10 cellular contexts compared by ENCODE assay signal in the genomic region with DNA sequence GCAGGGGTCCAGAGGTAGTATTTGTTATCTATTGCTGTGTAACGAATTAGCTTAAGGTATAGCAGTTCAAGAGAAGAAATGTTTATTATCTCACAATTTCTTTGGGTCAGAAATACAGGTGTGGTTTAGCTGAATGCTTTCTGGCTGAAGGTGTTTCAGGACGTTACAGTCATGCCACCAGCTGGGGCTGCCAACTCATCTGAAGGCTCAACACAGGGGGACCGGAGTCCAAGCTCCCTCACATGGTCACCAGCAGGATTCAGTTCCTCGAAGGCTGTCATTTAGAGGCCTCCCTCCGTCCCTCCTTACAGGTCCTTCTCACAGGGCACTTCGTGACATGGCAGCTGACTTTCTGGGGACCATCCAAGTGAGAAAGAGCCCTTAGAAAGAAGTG. TPM values are rescaled to one million over a fixed set of nuclear protein-coding genes. Genes with fewer than 3 reads are reported as not detected.
DNase-seq lines count a peak whose midpoint lies in the region; ATAC-seq and TF ChIP-seq lines count a peak whose summit lies in the region.
"Had no signal": no experiment of that assay in that cellular context is flagged by ENCODE, and none has a peak within 500 bp of the region (broad histone marks: within the 10 kb centered on the region; RNA-seq: fewer than 3 reads in every experiment).

No MANE protein-coding gene starts in this region.

- H3K9ac ChIP-seq in BLaER1 = no peak overlapping the region
- H3K9ac ChIP-seq in Loucy (ENCODE audit: low read depth, low read length, poor library complexity, severe bottlenecking) = peak overlapping the region; percentile 66

- H3K27me3 ChIP-seq in BLaER1 (no peaks in the 10 kb centered on the region), Loucy (ENCODE audit: insufficient read depth, low read length, poor library complexity, severe bottlenecking) (no peaks in the 10 kb centered on the region), hepatocyte (no peaks in the 10 kb centered on the region), gastroesophageal sphincter (peaks cover 4% of the 10 kb centered on the region), body of pancreas (no peaks in the 10 kb centered on the region)
- H3K27me3 ChIP-seq: BE2C, neutrophil had no signal

- no peaks in the 10 kb centered on the region for H3K9me3 ChIP-seq in BLaER1
- no peaks in the 10 kb centered on the region for H3K9me3 ChIP-seq in Loucy (ENCODE audit: insufficient read depth, low read depth, low read length)
- H3K9me3 ChIP-seq in hepatocyte (ENCODE audit: low read depth) = no peaks in the 10 kb centered on the region
- no peaks in the 10 kb centered on the region for H3K9me3 ChIP-seq in gastroesophageal sphincter
- no peaks in the 10 kb centered on the region for H3K9me3 ChIP-seq in body of pancreas
- H3K9me3 ChIP-seq: BE2C, neutrophil had no signal

- H2AFZ ChIP-seq in Loucy (ENCODE audit: low read length) (peak overlapping the region; percentile 93; the same call in 1 of the 2 replicates), hepatocyte (peak overlapping the region; percentile 72)

- H3K4me3 ChIP-seq in BLaER1 (no peak overlapping the region), Loucy (ENCODE audit: low read length, poor library complexity, severe bottlenecking) (peak overlapping the region; percentile 68), hepatocyte (no peak overlapping the region), gastroesophageal sphincter (no peak overlapping the region), body of pancreas (no peak overlapping the region)

- intact Hi-C loops in body of pancreas (cut with DNase I) = no loop called here

- H3F3A ChIP-seq in Loucy (ENCODE audit: low read depth) = no peaks in the 10 kb centered on the region

- no peak for TF ChIP-seq CTCF in Loucy (conservative IDR thresholded peaks at IDR 0.05; ENCODE audit: low read length)
- TF ChIP-seq CTCF in hepatocyte (IDR thresholded peaks at IDR 0.05; ENCODE audit: poor library complexity) = no peak
- no peak for TF ChIP-seq CTCF in gastroesophageal sphincter (IDR thresholded peaks at IDR 0.05)
- TF ChIP-seq CTCF in body of pancreas (IDR thresholded peaks at IDR 0.05) = no peak

- H3K79me2 ChIP-seq in Loucy (ENCODE audit: insufficient read depth, low read length) = no peaks in the 10 kb centered on the region
- no peaks in the 10 kb centered on the region for H3K79me2 ChIP-seq in hepatocyte

- H3K36me3 ChIP-seq in BLaER1 (no peaks in the 10 kb centered on the region), Loucy (ENCODE audit: insufficient read depth, low read length) (no peaks in the 10 kb centered on the region), hepatocyte (replicated peaks; ENCODE audit: insufficient read depth, low read depth) (no peaks in the 10 kb centered on the region), gastroesophageal sphincter (no peaks in the 10 kb centered on the region), body of pancreas (replicated peaks in 1 of 2; ENCODE audit: insufficient read depth in 1 of 2, low read depth in 2 of 2) (no peaks in the 10 kb centered on the region)
- H3K36me3 ChIP-seq: BE2C, neutrophil had no signal

- WGBS in hepatocyte (ENCODE audit: low lambda C conversion rate, missing lambda C conversion rate) = 77% methylated on average over 6 of the region's 6 CpGs
- 59 to 86% methylated on average over 3 to 6 of the region's 6 CpGs for WGBS in gastroesophageal sphincter (ENCODE audit: low coverage in 1 of 2), 2 donors
- WGBS in body of pancreas, 2 donors = 57 to 80% methylated on average over 3 to 6 of the region's 6 CpGs

- TF ChIP-seq EP300 in gastroesophageal sphincter (IDR thresholded peaks at IDR 0.05) = no peak

- H4K20me1 ChIP-seq in BLaER1 (no peaks in the 10 kb centered on the region), Loucy (ENCODE audit: insufficient read depth, low read length, poor library complexity, severe bottlenecking) (no peaks in the 10 kb centered on the region), hepatocyte (ENCODE audit: insufficient read depth, poor library complexity, severe bottlenecking) (no peaks in the 10 kb centered on the region)

- H3K9me2 ChIP-seq in Loucy (replicated peaks; ENCODE audit: low read depth, low read length) = no peaks in the 10 kb centered on the region
- H3K9me2 ChIP-seq in hepatocyte (replicated peaks; ENCODE audit: insufficient read depth) = no peaks in the 10 kb centered on the region

- DNase-seq in hepatocyte (ENCODE audit: low spot score) (peak; percentile 18), NCI-H446 (lab: John Stamatoyannopoulos, UW) (no peak), NCI-H345 treated with DMSO at 0.1 percent for 48 hours (lab: John Stamatoyannopoulos, UW; ENCODE audit: unreplicated experiment) (no peak), body of pancreas (no peak)
- DNase-seq: BE2C had no signal

- TF ChIP-seq POLR2A in gastroesophageal sphincter (IDR thresholded peaks at IDR 0.05) (no peak), body of pancreas (IDR thresholded peaks at IDR 0.05) (no peak)

- H3K27ac ChIP-seq in BLaER1 = no peak overlapping the region
- peak overlapping the region; percentile 85 for H3K27ac ChIP-seq in hepatocyte
- no peak overlapping the region for H3K27ac ChIP-seq in gastroesophageal sphincter
- no peak overlapping the region for H3K27ac ChIP-seq in body of pancreas
- H3K27ac ChIP-seq: neutrophil had no signal

- ATAC-seq in GM19463 (IDR thresholded peaks at IDR 0.05; ENCODE audit: unreplicated experiment) (peak; percentile 4), gastroesophageal sphincter (no peak), body of pancreas (no peak)

- H3K4me2 ChIP-seq in BLaER1 (peak overlapping the region; percentile 72), Loucy (ENCODE audit: low read depth, low read length, poor library complexity, severe bottlenecking) (peak overlapping the region; percentile 81), hepatocyte (no peak overlapping the region)

- H3K4me1 ChIP-seq in BLaER1 = peaks cover 21% of the 10 kb centered on the region
- H3K4me1 ChIP-seq in Loucy (ENCODE audit: insufficient read depth, low read length, poor library complexity, severe bottlenecking) = peaks cover 20% of the 10 kb centered on the region
- peaks cover 16% of the 10 kb centered on the region for H3K4me1 ChIP-seq in hepatocyte (ENCODE audit: insufficient read depth)
- H3K4me1 ChIP-seq in gastroesophageal sphincter = no peaks in the 10 kb centered on the region
- no peaks in the 10 kb centered on the region for H3K4me1 ChIP-seq in body of pancreas
- H3K4me1 ChIP-seq: BE2C had no signal

RNA-seq across cellular contexts. Expression of a gene that starts 37.5 kb away (rescaled TPM):
- total RNA-seq in hepatocyte (109 and 122 TPM in 2 replicates), gastroesophageal sphincter (10 to 100 TPM; 21.7 to 67.8 (median 25.8) TPM), body of pancreas (10 to 100 TPM; 24.4 to 34.5 TPM)
- 64.1 and 66.2 TPM in 2 replicates for polyA plus RNA-seq in hepatocyte
